ENCODE assay signal across 17 cellular contexts in genomic region chr1:112083487-112083886, GRCh38.
DNase-seq lines count a peak whose midpoint lies in the region; ATAC-seq and TF ChIP-seq lines count a peak whose summit lies in the region.
"Had no signal": no experiment of that assay in that cellular context is flagged by ENCODE, and none has a peak within 500 bp of the region (broad histone marks: within the 10 kb centered on the region; RNA-seq: fewer than 3 reads in every experiment).

No MANE protein-coding gene starts in this region.

- WGBS in GM23248 (ENCODE audit: low coverage in 1 of 2, low lambda C conversion rate in 2 of 2, missing lambda C conversion rate in 2 of 2), 2 experiments: 13 to 16% methylated on average over 3 of the region's 3 CpGs
- 37% methylated on average over 3 of the region's 3 CpGs for WGBS in liver
- WGBS in gastroesophageal sphincter (ENCODE audit: low coverage in 1 of 2), 2 donors: 5 to 13% methylated on average over 3 of the region's 3 CpGs

- peak; percentile 39 for DNase-seq in GM23248
- peak; percentile 17 for DNase-seq in NAMALWA (ENCODE audit: low spot score)
- DNase-seq in brain microvascular endothelial cell: peak; percentile 4
- DNase-seq in NCI-H69 (lab: John Stamatoyannopoulos, UW): no peak
- DNase-seq in stimulated activated CD4-positive, alpha-beta T cell treated with anti-CD3 and anti-CD28 coated beads, Interleukin-12 subunit alpha, Interleukin-12 subunit beta, amount 100 ng/mL, for 4 hours: no peak
- DNase-seq: activated naive CD8-positive, alpha-beta T cell treated with anti-CD3 and anti-CD28 coated beads, Interleukin-2, amount 50 U/mL, for 24 hours; GDM1; mucosa of descending colon; NCI-H2171 treated with DMSO at 0.1 percent for 48 hours; psoas muscle; stimulated activated CD4-positive, alpha-beta T cell treated with anti-CD3 and anti-CD28 coated beads, Interleukin-4, amount 100 ng/mL, for 1 hour had no signal

- no peak overlapping the region for H3K9ac ChIP-seq in GM23248
- H3K9ac ChIP-seq in liver (ENCODE audit: low read depth in 1 of 2, low read length in 2 of 2): no peak overlapping the region
- H3K9ac ChIP-seq: KMS-11 had no signal

- TF ChIP-seq CTCF in brain microvascular endothelial cell (IDR thresholded peaks at IDR 0.05; ENCODE audit: low read depth, low read length, missing control alignments) (no peak), liver (IDR thresholded peaks at IDR 0.05; ENCODE audit: low read depth, low read length, missing input control) (no peak), gastroesophageal sphincter (IDR thresholded peaks at IDR 0.05) (no peak)

- H3K27me3 ChIP-seq in GM23248 (replicated peaks; ENCODE audit: insufficient read depth) (no peaks in the 10 kb centered on the region), brain microvascular endothelial cell (replicated peaks) (no peaks in the 10 kb centered on the region), liver (ENCODE audit: control insufficient read depth in 4 of 4, insufficient read depth in 4 of 4, low read length in 3 of 4) (no peaks in the 10 kb centered on the region), gastroesophageal sphincter (peaks cover 23% of the 10 kb centered on the region)

- no peaks in the 10 kb centered on the region for H3K9me2 ChIP-seq in GM23248 (ENCODE audit: insufficient read depth)

- no peak for TF ChIP-seq POLR2A in gastroesophageal sphincter (IDR thresholded peaks at IDR 0.05)

- no peak overlapping the region for H2AFZ ChIP-seq in GM23248

- H3K4me1 ChIP-seq in GM23248 (ENCODE audit: insufficient read depth): no peaks in the 10 kb centered on the region
- H3K4me1 ChIP-seq in liver (ENCODE audit: control insufficient read depth in 4 of 4, insufficient read depth in 4 of 4, low read length in 3 of 4): no peaks in the 10 kb centered on the region
- no peaks in the 10 kb centered on the region for H3K4me1 ChIP-seq in gastroesophageal sphincter
- H3K4me1 ChIP-seq: psoas muscle had no signal

- H3K36me3 ChIP-seq in GM23248 (ENCODE audit: low read depth) (no peaks in the 10 kb centered on the region), brain microvascular endothelial cell (replicated peaks) (no peaks in the 10 kb centered on the region), liver (ENCODE audit: control insufficient read depth in 4 of 4, insufficient read depth in 3 of 4, low read depth in 1 of 4, low read length in 3 of 4) (no peaks in the 10 kb centered on the region), gastroesophageal sphincter (no peaks in the 10 kb centered on the region)

- TF ChIP-seq RAD21 in liver (IDR thresholded peaks at IDR 0.05): no peak

- ATAC-seq in GM21360 (IDR thresholded peaks at IDR 0.05; ENCODE audit: unreplicated experiment) (no peak), gastroesophageal sphincter (no peak)
- ATAC-seq: activated naive CD8-positive, alpha-beta T cell treated with anti-CD3 and anti-CD28 coated beads, Interleukin-2, amount 50 U/mL, for 24 hours; mucosa of descending colon; psoas muscle had no signal

- H3K4me2 ChIP-seq in GM23248 (ENCODE audit: unreplicated experiment): no peak overlapping the region
- H3K4me2 ChIP-seq: KMS-11 had no signal

- H3K9me3 ChIP-seq in GM23248 (ENCODE audit: low read depth) (no peaks in the 10 kb centered on the region), liver (ENCODE audit: control insufficient read depth in 4 of 4, low read length in 3 of 4) (no peaks in the 10 kb centered on the region), gastroesophageal sphincter (no peaks in the 10 kb centered on the region)
- H3K9me3 ChIP-seq: mucosa of descending colon, psoas muscle had no signal

- H3F3A ChIP-seq in GM23248 (ENCODE audit: insufficient read depth): no peaks in the 10 kb centered on the region

- H4K20me1 ChIP-seq in GM23248 (ENCODE audit: insufficient read depth): no peaks in the 10 kb centered on the region

- H3K4me3 ChIP-seq in GM23248 (no peak overlapping the region), brain microvascular endothelial cell (ENCODE audit: low read depth, low read length) (no peak overlapping the region), liver (ENCODE audit: low read depth in 1 of 3, low read length in 3 of 3) (no peak overlapping the region), gastroesophageal sphincter (no peak overlapping the region)
- H3K4me3 ChIP-seq: mucosa of descending colon, psoas muscle had no signal

- in situ Hi-C loops in GM23248 (cut with MboI): no loop called here
- in situ Hi-C loops in brain microvascular endothelial cell (cut with HindIII; ENCODE audit: low pct_ligation_motif_present, low sequenced_read_pairs): no loop called here

- TF ChIP-seq EP300 in gastroesophageal sphincter (IDR thresholded peaks at IDR 0.05): no peak

- no peaks in the 10 kb centered on the region for H3K79me2 ChIP-seq in GM23248 (ENCODE audit: insufficient read depth)

- H3K27ac ChIP-seq in GM23248 (no peak overlapping the region), brain microvascular endothelial cell (no peak overlapping the region), liver (ENCODE audit: low read depth in 1 of 2, low read length in 2 of 2) (no peak overlapping the region), gastroesophageal sphincter (no peak overlapping the region)
- H3K27ac ChIP-seq: C4-2B, KMS-11, psoas muscle, RWPE1 had no signal

TF ChIP-seq in liver, 16 proteins besides CTCF, POLR2A, EP300 and RAD21:
- TF ChIP-seq ZBTB33 (IDR thresholded peaks at IDR 0.05) (no peak), REST (IDR thresholded peaks at IDR 0.05) (peak; percentile 97)
TF ChIP-seq in liver: peak in this region for 1.

Comparison
In these comparisons a context has a peak if more than half of its experiments do, and no peak if none do; other contexts are left out.
1. DNase-seq: peak in GM23248 (single experiment), NAMALWA (single experiment) and brain microvascular endothelial cell (single experiment); none in NCI-H69 (single experiment) and stimulated activated CD4-positive, alpha-beta T cell treated with anti-CD3 and anti-CD28 coated beads, Interleukin-12 subunit alpha, Interleukin-12 subunit beta, amount 100 ng/mL, for 4 hours (single experiment).